In genomic region chr19:28242317-28242927, GRCh38 we compare ENCODE assay signal across 8 cellular contexts.
DNase-seq lines count a peak whose midpoint lies in the region; ATAC-seq and TF ChIP-seq lines count a peak whose summit lies in the region.

No MANE protein-coding gene starts in this region.

- H3K4me2 ChIP-seq in neural progenitor cell = no peak overlapping the region

- H3K9me3 Mint-ChIP-seq in neural progenitor cell = no peaks in the 10 kb centered on the region

- no peak for TF ChIP-seq POLR2A in ovary (IDR thresholded peaks at IDR 0.05)

- no peak overlapping the region for H3K27ac Mint-ChIP-seq in neural progenitor cell

- H3K4me1 ChIP-seq in neural progenitor cell (no peaks in the 10 kb centered on the region), ovary (ENCODE audit: insufficient read depth) (no peaks in the 10 kb centered on the region)

- no peak overlapping the region for H3K4me3 Mint-ChIP-seq in neural progenitor cell

- no peaks in the 10 kb centered on the region for H4K20me1 ChIP-seq in neural progenitor cell (ENCODE audit: low read depth)

- no peaks in the 10 kb centered on the region for H3K79me2 ChIP-seq in neural progenitor cell (ENCODE audit: low read depth)

- no peaks in the 10 kb centered on the region for H3F3A ChIP-seq in neural progenitor cell (ENCODE audit: low read depth)

- H3K27me3 ChIP-seq in neural progenitor cell (no peaks in the 10 kb centered on the region), ovary (no peaks in the 10 kb centered on the region)

- peak; percentile 2 for DNase-seq in stimulated activated CD4-positive, alpha-beta T cell treated with anti-CD3 and anti-CD28 coated beads, Interleukin-1b, Interleukin-23, amount 100 ng/mL, for 48 hours
- DNase-seq in stimulated activated CD4-positive, alpha-beta T cell treated with anti-CD3 and anti-CD28 coated beads, Interleukin-12 subunit alpha, Interleukin-12 subunit beta, amount 100 ng/mL, for 4 hours = no peak
- DNase-seq in NCI-H345 treated with DMSO at 0.1 percent for 48 hours (lab: John Stamatoyannopoulos, UW; ENCODE audit: unreplicated experiment) (peak; percentile 52), dermis blood vessel endothelial cell (peak; percentile 49), neural progenitor cell (ENCODE audit: low spot score) (peak; percentile 67), ovary (no peak)

- no peak overlapping the region for H3K9ac ChIP-seq in neural progenitor cell

- WGBS in ovary, 3 donors = 55 to 67% (median 64%) methylated on average over 7 of the region's 7 CpGs

- H3K9me3 ChIP-seq in neural progenitor cell (ENCODE audit: low read depth) (no peaks in the 10 kb centered on the region), ovary (no peaks in the 10 kb centered on the region)

- H3K36me3 ChIP-seq in neural progenitor cell = no peaks in the 10 kb centered on the region
- no peaks in the 10 kb centered on the region for H3K36me3 ChIP-seq in ovary

- intact Hi-C loops in ovary (cut with DNase I) = no loop called here

- ATAC-seq in GM21390 (IDR thresholded peaks at IDR 0.05; ENCODE audit: unreplicated experiment) = no peak
- no peak for ATAC-seq in GM19397 (IDR thresholded peaks at IDR 0.05; ENCODE audit: unreplicated experiment)

- peaks cover 3% of the 10 kb centered on the region for H3K27me3 Mint-ChIP-seq in neural progenitor cell (ENCODE audit: insufficient read depth, low read depth)

- no peak for TF ChIP-seq EP300 in ovary (IDR thresholded peaks at IDR 0.05)

- TF ChIP-seq CTCF in neural progenitor cell (IDR thresholded peaks at IDR 0.05) = peak; percentile 83
- no peak for TF ChIP-seq CTCF in ovary (IDR thresholded peaks at IDR 0.05)

- H3K4me1 Mint-ChIP-seq in neural progenitor cell = peaks cover 11% of the 10 kb centered on the region

- no peak overlapping the region for H3K4me3 ChIP-seq in neural progenitor cell
- H3K4me3 ChIP-seq in ovary = no peak overlapping the region

- no peaks in the 10 kb centered on the region for H3K36me3 Mint-ChIP-seq in neural progenitor cell

- no peak overlapping the region for H3K27ac ChIP-seq in neural progenitor cell
- no peak overlapping the region for H3K27ac ChIP-seq in ovary

- H2AFZ ChIP-seq in neural progenitor cell (replicated peaks) = no peak overlapping the region

Comparison
In these comparisons a context has a peak if more than half of its experiments do, and no peak if none do; other contexts are left out.
1. DNase-seq: peak in stimulated activated CD4-positive, alpha-beta T cell treated with anti-CD3 and anti-CD28 coated beads, Interleukin-1b, Interleukin-23, amount 100 ng/mL, for 48 hours (single experiment), NCI-H345 treated with DMSO at 0.1 percent for 48 hours (single experiment), dermis blood vessel endothelial cell (single experiment) and neural progenitor cell (single experiment); none in stimulated activated CD4-positive, alpha-beta T cell treated with anti-CD3 and anti-CD28 coated beads, Interleukin-12 subunit alpha, Interleukin-12 subunit beta, amount 100 ng/mL, for 4 hours (single experiment) and ovary (0 of 5).